ENCODE assay signal across 1 cellular context in the genomic region with DNA sequence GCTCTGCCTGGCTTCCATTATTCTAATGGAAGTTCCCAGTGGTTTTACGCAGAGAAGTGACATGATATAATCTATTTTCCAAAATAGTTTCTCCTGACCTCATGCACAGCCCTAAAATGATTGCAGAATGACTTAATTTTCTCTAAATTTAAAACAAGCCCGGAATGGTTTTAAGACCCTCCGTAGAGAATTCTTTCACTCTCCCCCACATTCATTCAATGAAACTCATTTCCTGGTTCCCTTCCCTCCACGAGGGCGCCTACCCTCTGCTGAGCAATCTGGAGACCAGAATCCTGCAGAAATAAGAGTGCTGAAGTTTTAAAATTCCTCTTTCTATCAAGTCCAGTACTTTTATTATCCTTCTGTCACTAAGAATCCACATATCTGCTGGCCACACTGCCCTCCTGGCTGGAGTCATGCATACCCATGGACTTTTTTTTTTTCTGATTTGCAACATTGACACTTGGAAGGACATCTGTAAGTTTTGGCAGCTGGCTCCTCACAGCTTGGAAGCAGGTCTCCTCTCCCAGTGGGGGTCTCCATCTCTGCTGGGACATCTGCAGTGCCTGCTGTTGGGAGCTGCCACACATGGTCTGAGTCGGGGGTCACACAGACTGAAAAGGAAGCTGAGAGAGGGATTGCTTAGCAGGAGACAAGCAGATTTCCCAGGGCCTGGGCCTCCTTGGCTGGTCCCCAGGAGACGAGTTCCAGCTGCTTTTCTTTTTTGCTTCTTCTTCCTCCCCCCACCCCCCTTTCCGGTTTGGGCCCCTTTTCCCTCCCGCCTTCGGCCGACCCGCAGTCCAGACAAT.
TF ChIP-seq lines count a peak whose summit lies in the region.

No MANE protein-coding gene starts in this region.

TF ChIP-seq in HEK293, 187 proteins besides CTCF, POLR2A, EP300 and RAD21 (continued from another document):
- TF ChIP-seq, protein P1, sequence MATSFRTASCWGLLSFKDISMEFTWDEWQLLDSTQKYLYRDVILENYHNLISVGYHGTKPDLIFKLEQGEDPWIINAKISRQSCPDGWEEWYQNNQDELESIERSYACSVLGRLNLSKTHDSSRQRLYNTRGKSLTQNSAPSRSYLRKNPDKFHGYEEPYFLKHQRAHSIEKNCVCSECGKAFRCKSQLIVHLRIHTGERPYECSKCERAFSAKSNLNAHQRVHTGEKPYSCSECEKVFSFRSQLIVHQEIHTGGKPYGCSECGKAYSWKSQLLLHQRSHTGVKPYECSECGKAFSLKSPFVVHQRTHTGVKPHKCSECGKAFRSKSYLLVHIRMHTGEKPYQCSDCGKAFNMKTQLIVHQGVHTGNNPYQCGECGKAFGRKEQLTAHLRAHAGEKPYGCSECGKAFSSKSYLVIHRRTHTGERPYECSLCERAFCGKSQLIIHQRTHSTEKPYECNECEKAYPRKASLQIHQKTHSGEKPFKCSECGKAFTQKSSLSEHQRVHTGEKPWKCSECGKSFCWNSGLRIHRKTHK (tag by site-specific recombination; IDR thresholded peaks at IDR 0.05) = no peak
TF ChIP-seq in HEK293: peak in this region for 3.
